ENCODE assay signal across 11 cellular contexts in genomic region chr2:151162185-151162584, GRCh38.
A peak's percentile ranks its signal among the peaks of the same experiment; 100 is the strongest.
DNase-seq lines count a peak whose midpoint lies in the region; ATAC-seq and TF ChIP-seq lines count a peak whose summit lies in the region.
"Had no signal": no experiment of that assay in that cellular context is flagged by ENCODE, and none has a peak within 500 bp of the region (broad histone marks: within the 10 kb centered on the region; RNA-seq: fewer than 3 reads in every experiment).

No MANE protein-coding gene starts in this region.

- H3K9me3 ChIP-seq in lower lobe of right lung = no peaks in the 10 kb centered on the region
- H3K9me3 ChIP-seq in sigmoid colon = no peaks in the 10 kb centered on the region

- no peaks in the 10 kb centered on the region for H3K9me3 Mint-ChIP-seq in naive thymus-derived CD8-positive, alpha-beta T cell
- H3K9me3 Mint-ChIP-seq: stimulated activated effector memory CD8-positive, alpha-beta T cell treated with anti-CD3 and anti-CD28 coated beads, Interleukin-12 subunit alpha, Interleukin-12 subunit beta, amount 100 ng/mL, for 72 hours had no signal

- H3K4me1 Mint-ChIP-seq in naive thymus-derived CD8-positive, alpha-beta T cell = no peaks in the 10 kb centered on the region
- H3K4me1 Mint-ChIP-seq: B cell; stimulated activated effector memory CD8-positive, alpha-beta T cell treated with anti-CD3 and anti-CD28 coated beads, Interleukin-12 subunit alpha, Interleukin-12 subunit beta, amount 100 ng/mL, for 72 hours had no signal

- POLR2A ChIA-PET in naive thymus-derived CD8-positive, alpha-beta T cell (lab: Charles Lee) = no interaction called here

- no peak for TF ChIP-seq EP300 in sigmoid colon (IDR thresholded peaks at IDR 0.05)

- DNase-seq in NCI-H82 (lab: John Stamatoyannopoulos, UW) (peak; percentile 7), NCI-H82 treated with DMSO at 0.1 percent for 48 hours (lab: John Stamatoyannopoulos, UW; ENCODE audit: unreplicated experiment) (no peak), NCI-H526 treated with DMSO at 0.1 percent for 48 hours (lab: John Stamatoyannopoulos, UW) (peak; percentile 9), epidermal melanocyte (ENCODE audit: insufficient read length, low spot score) (peak; percentile 30), retinal pigment epithelial cell (ENCODE audit: low read depth) (peak; percentile 63), lower lobe of right lung (no peak), sigmoid colon (no peak)
- no peak for DNase-seq in naive thymus-derived CD8-positive, alpha-beta T cell

- H3K4me3 ChIP-seq in retinal pigment epithelial cell (ENCODE audit: low read length) = no peak overlapping the region
- H3K4me3 ChIP-seq in lower lobe of right lung = no peak overlapping the region
- H3K4me3 ChIP-seq in sigmoid colon = no peak overlapping the region

- H3K27ac ChIP-seq in lower lobe of right lung (no peak overlapping the region), sigmoid colon (no peak overlapping the region)

- H3K27me3 Mint-ChIP-seq in naive thymus-derived CD8-positive, alpha-beta T cell = peaks cover 0 to 30% (median 13%) of the 10 kb centered on the region in 5 donors

- no peaks in the 10 kb centered on the region for H3K36me3 Mint-ChIP-seq in naive thymus-derived CD8-positive, alpha-beta T cell
- H3K36me3 Mint-ChIP-seq: activated naive CD8-positive, alpha-beta T cell; stimulated activated effector memory CD8-positive, alpha-beta T cell treated with anti-CD3 and anti-CD28 coated beads, Interleukin-12 subunit alpha, Interleukin-12 subunit beta, amount 100 ng/mL, for 72 hours had no signal

- no peak for ATAC-seq in lower lobe of right lung
- ATAC-seq in naive thymus-derived CD8-positive, alpha-beta T cell = no peak

- H3K4me3 Mint-ChIP-seq in naive thymus-derived CD8-positive, alpha-beta T cell = no peak overlapping the region
- H3K4me3 Mint-ChIP-seq: activated naive CD8-positive, alpha-beta T cell; B cell; stimulated activated effector memory CD8-positive, alpha-beta T cell treated with anti-CD3 and anti-CD28 coated beads, Interleukin-12 subunit alpha, Interleukin-12 subunit beta, amount 100 ng/mL, for 72 hours had no signal

- TF ChIP-seq POLR2A in sigmoid colon (IDR thresholded peaks at IDR 0.05) = no peak

- intact Hi-C loops in lower lobe of right lung (cut with DNase I) = no loop called here
- intact Hi-C loops in sigmoid colon (cut with DNase I) = no loop called here

- no peak overlapping the region for H3K27ac Mint-ChIP-seq in naive thymus-derived CD8-positive, alpha-beta T cell
- H3K27ac Mint-ChIP-seq: activated naive CD8-positive, alpha-beta T cell; B cell; stimulated activated effector memory CD8-positive, alpha-beta T cell treated with anti-CD3 and anti-CD28 coated beads, Interleukin-12 subunit alpha, Interleukin-12 subunit beta, amount 100 ng/mL, for 72 hours had no signal

- H3K36me3 ChIP-seq in lower lobe of right lung (no peaks in the 10 kb centered on the region), sigmoid colon (no peaks in the 10 kb centered on the region)

- TF ChIP-seq CTCF in retinal pigment epithelial cell (conservative IDR thresholded peaks at IDR 0.05; ENCODE audit: low read depth, low read length) = peak; percentile 74
- no peak for TF ChIP-seq CTCF in lower lobe of right lung (IDR thresholded peaks at IDR 0.05)
- TF ChIP-seq CTCF in sigmoid colon (IDR thresholded peaks at IDR 0.05) = no peak

- H3K4me1 ChIP-seq in lower lobe of right lung (no peaks in the 10 kb centered on the region), sigmoid colon (no peaks in the 10 kb centered on the region)

- H3K27me3 ChIP-seq in lower lobe of right lung (ENCODE audit: low read depth) (no peaks in the 10 kb centered on the region), sigmoid colon (no peaks in the 10 kb centered on the region)

- WGBS in sigmoid colon, 2 donors = 50 to 69% methylated on average over 2 of the region's 2 CpGs

Comparison
In these comparisons a context has a peak if more than half of its experiments do, and no peak if none do; other contexts are left out.
1. DNase-seq: peak in NCI-H82 (single experiment), NCI-H526 treated with DMSO at 0.1 percent for 48 hours (single experiment), epidermal melanocyte (single experiment) and retinal pigment epithelial cell (single experiment); none in NCI-H82 treated with DMSO at 0.1 percent for 48 hours (single experiment), lower lobe of right lung (single experiment), naive thymus-derived CD8-positive, alpha-beta T cell (0 of 10) and sigmoid colon (single experiment).